In genomic region chr6:136262940-136263339, GRCh38 we compare ENCODE assay signal across 23 cellular contexts. TPM values are rescaled to one million over a fixed set of nuclear protein-coding genes. Genes with fewer than 3 reads are reported as not detected.
A peak's percentile ranks its signal among the peaks of the same experiment; 100 is the strongest.
DNase-seq lines count a peak whose midpoint lies in the region; ATAC-seq, FAIRE-seq and TF ChIP-seq lines count a peak whose summit lies in the region.
"Had no signal": no experiment of that assay in that cellular context is flagged by ENCODE, and none has a peak within 500 bp of the region (broad histone marks: within the 10 kb centered on the region; RNA-seq: fewer than 3 reads in every experiment).

No MANE protein-coding gene starts in this region.

- no peaks in the 10 kb centered on the region for H3K9me3 Mint-ChIP-seq in activated T-cell treated with anti-CD3 and anti-CD28 coated beads, Interleukin-2, amount 50 U/mL, for 24 hours
- H3K9me3 Mint-ChIP-seq in natural killer cell, result no peaks in the 10 kb centered on the region
- no peaks in the 10 kb centered on the region for H3K9me3 Mint-ChIP-seq in natural killer cell treated with Interleukin-12 subunit alpha and Interleukin-12 subunit beta and Interleukin-15 and Interleukin-18, amount 100 ng/mL, for 72 hours
- H3K9me3 Mint-ChIP-seq: CD14-positive monocyte had no signal

- FAIRE-seq in GM12878 (lab: Jason Lieb, UNC) (no peak), urothelium cell line (lab: Jason Lieb, UNC) (peak; percentile 35)
- FAIRE-seq: A204.1, H54, K562 had no signal

- peaks cover 0 to 31% of the 10 kb centered on the region in 2 experiments for H3K36me3 ChIP-seq in GM12878 (ENCODE audit: control insufficient read depth in 2 of 2, insufficient read depth in 2 of 2, low read length in 1 of 2)
- H3K36me3 ChIP-seq in vagina, result peaks cover 5 to 78% of the 10 kb centered on the region in 2 donors
- H3K36me3 ChIP-seq in upper lobe of right lung, result peaks cover 99% of the 10 kb centered on the region

- RAD21 ChIA-PET in GM12878 (lab: Charles Lee; ENCODE audit: unreplicated experiment), result no interaction called here

- in situ Hi-C loops in GM12878 (cut with MboI), result no loop called here

- peaks cover 36% of the 10 kb centered on the region for H3K4me1 Mint-ChIP-seq in activated T-cell treated with anti-CD3 and anti-CD28 coated beads, Interleukin-2, amount 50 U/mL, for 24 hours (ENCODE audit: low read depth)
- peaks cover 28 to 39% of the 10 kb centered on the region in 2 donors for H3K4me1 Mint-ChIP-seq in natural killer cell
- peaks cover 18 to 30% of the 10 kb centered on the region in 2 donors for H3K4me1 Mint-ChIP-seq in natural killer cell treated with Interleukin-12 subunit alpha and Interleukin-12 subunit beta and Interleukin-15 and Interleukin-18, amount 100 ng/mL, for 72 hours (ENCODE audit: low read depth in 2 of 2)
- H3K4me1 Mint-ChIP-seq: B cell had no signal

- no peaks in the 10 kb centered on the region for H3K4me1 ChIP-seq in GM12878 (ENCODE audit: control insufficient read depth, insufficient read depth, low read length)
- no peaks in the 10 kb centered on the region for H3K4me1 ChIP-seq in vagina
- H3K4me1 ChIP-seq in upper lobe of right lung, result no peaks in the 10 kb centered on the region

- no peak for DNase-seq in activated T-cell treated with anti-CD3 and anti-CD28 coated beads, Interleukin-2, amount 50 U/mL, for 24 hours
- DNase-seq in activated T-cell treated with anti-CD3 and anti-CD28 coated beads for 4 hours (no peak), natural killer cell (no peak), GM12878 (ENCODE audit: low read depth, low spot score) (no peak), urothelium cell line (ENCODE audit: low spot score) (no peak), vagina (ENCODE audit: extremely low spot score in 2 of 2) (no peak), upper lobe of right lung (no peak)
- DNase-seq in natural killer cell treated with Interleukin-12 subunit alpha and Interleukin-12 subunit beta and Interleukin-15 and Interleukin-18, amount 100 ng/mL, for 72 hours (ENCODE audit: low spot score), result no peak
- DNase-seq: EL, GF-D8, MG63, NCI-H1436, NCI-H187 treated with DMSO at 0.1 percent for 48 hours, NCI-H2107, NCI-H446 treated with DMSO at 0.1 percent for 48 hours, NCI-H526 treated with DMSO at 0.1 percent for 48 hours, OCI-M1, Right ventricle myocardium superior had no signal

- H3K4me3 Mint-ChIP-seq in activated T-cell treated with anti-CD3 and anti-CD28 coated beads, Interleukin-2, amount 50 U/mL, for 24 hours, result no peak overlapping the region
- H3K4me3 Mint-ChIP-seq in natural killer cell, result no peak overlapping the region
- no peak overlapping the region for H3K4me3 Mint-ChIP-seq in natural killer cell treated with Interleukin-12 subunit alpha and Interleukin-12 subunit beta and Interleukin-15 and Interleukin-18, amount 100 ng/mL, for 72 hours
- H3K4me3 Mint-ChIP-seq: B cell, CD14-positive monocyte had no signal

- no peak overlapping the region for H3K9ac ChIP-seq in GM12878 (ENCODE audit: control insufficient read depth, insufficient read depth, low read length)

- intact Hi-C loops in natural killer cell (cut with micrococcal nuclease) (no loop called here), GM12878 (cut with micrococcal nuclease; ENCODE audit: unreplicated experiment) (no loop called here), vagina (cut with DNase I) (no loop called here), upper lobe of right lung (cut with DNase I) (no loop called here)

- H3K9me3 ChIP-seq in GM12878 (replicated peaks; ENCODE audit: control insufficient read depth, insufficient read depth, low read length), result no peaks in the 10 kb centered on the region
- no peaks in the 10 kb centered on the region for H3K9me3 ChIP-seq in vagina
- no peaks in the 10 kb centered on the region for H3K9me3 ChIP-seq in upper lobe of right lung
- H3K9me3 ChIP-seq: MG63 had no signal

- H3K79me2 ChIP-seq in GM12878 (ENCODE audit: control insufficient read depth, insufficient read depth, low read length), result peaks cover 6% of the 10 kb centered on the region

- no peaks in the 10 kb centered on the region for H3K27me3 ChIP-seq in GM12878 (replicated peaks in 1 of 2; ENCODE audit: control insufficient read depth in 2 of 2, insufficient read depth in 2 of 2, low read length in 1 of 2)
- no peaks in the 10 kb centered on the region for H3K27me3 ChIP-seq in vagina
- no peaks in the 10 kb centered on the region for H3K27me3 ChIP-seq in upper lobe of right lung
- H3K27me3 ChIP-seq: MG63 had no signal

- SMC1A ChIA-PET in GM12878 (lab: Charles Lee; ENCODE audit: uncharacterized antibody, unreplicated experiment), result interaction anchor here (0.9 to 1.5 kb wide), 3 partner anchors 11 to 27 kb away, joined by 3 to 6 read pairs (median 3); partner anchors contain the start of gene BCLAF1

- no peak for TF ChIP-seq CTCF in natural killer cell (IDR thresholded peaks at IDR 0.05)
- no peak for TF ChIP-seq CTCF in GM12878 (IDR thresholded peaks at IDR 0.05 in 2 of 3, conservative IDR thresholded peaks at IDR 0.05 in 1 of 3; ENCODE audit: control insufficient read depth in 2 of 3, extremely low read depth in 1 of 3, insufficient read depth in 1 of 3, low read depth in 3 of 3, low read length in 3 of 3)
- no peak for TF ChIP-seq CTCF in vagina (IDR thresholded peaks at IDR 0.05)
- no peak for TF ChIP-seq CTCF in upper lobe of right lung (IDR thresholded peaks at IDR 0.05)

- H3K27me3 Mint-ChIP-seq in activated T-cell treated with anti-CD3 and anti-CD28 coated beads, Interleukin-2, amount 50 U/mL, for 24 hours, result no peaks in the 10 kb centered on the region
- H3K27me3 Mint-ChIP-seq in natural killer cell (ENCODE audit: low read depth in 2 of 2), result no peaks in the 10 kb centered on the region
- no peaks in the 10 kb centered on the region for H3K27me3 Mint-ChIP-seq in natural killer cell treated with Interleukin-12 subunit alpha and Interleukin-12 subunit beta and Interleukin-15 and Interleukin-18, amount 100 ng/mL, for 72 hours
- H3K27me3 Mint-ChIP-seq: B cell had no signal

- 100% methylated on average over 1 of the region's 1 CpG for WGBS in GM12878 (ENCODE audit: insufficient coverage, insufficient replicate concordance, low lambda C conversion rate, missing lambda C conversion rate)

- ATAC-seq in natural killer cell, result peak in 2 of 3 donors; percentile 22 to 29
- ATAC-seq in natural killer cell treated with Interleukin-12 subunit alpha and Interleukin-12 subunit beta and Interleukin-15 and Interleukin-18, amount 100 ng/mL, for 72 hours, result no peak
- peak; percentile 17; the same call in 1 of the 3 replicates for ATAC-seq in GM12878
- no peak for ATAC-seq in upper lobe of right lung
- ATAC-seq: K562 had no signal

- POLR2A ChIA-PET in GM12878 (lab: Charles Lee), result interaction anchor here (0.7 kb wide), 1 partner anchor 11 kb away, joined by 5 read pairs; no protein-coding TSS in a partner anchor

- H3K4me2 ChIP-seq in GM12878 (ENCODE audit: control insufficient read depth, insufficient read depth), result no peak overlapping the region

- no peak overlapping the region for H2AFZ ChIP-seq in GM12878 (ENCODE audit: control insufficient read depth, low read depth, low read length)

- H3K27ac ChIP-seq in GM12878 (ENCODE audit: control insufficient read depth, insufficient read depth) (no peak overlapping the region), vagina (no peak overlapping the region), upper lobe of right lung (no peak overlapping the region)

- H3K36me3 Mint-ChIP-seq in activated T-cell treated with anti-CD3 and anti-CD28 coated beads, Interleukin-2, amount 50 U/mL, for 24 hours (ENCODE audit: low read depth), result peaks cover 98% of the 10 kb centered on the region
- H3K36me3 Mint-ChIP-seq in natural killer cell, result peaks cover 29% of the 10 kb centered on the region
- peaks cover 33% of the 10 kb centered on the region for H3K36me3 Mint-ChIP-seq in natural killer cell treated with Interleukin-12 subunit alpha and Interleukin-12 subunit beta and Interleukin-15 and Interleukin-18, amount 100 ng/mL, for 72 hours

- TF ChIP-seq POLR2A in GM12878 (IDR thresholded peaks at IDR 0.05; ENCODE audit: low read depth, low read length) (no peak), vagina (IDR thresholded peaks at IDR 0.05) (no peak)

- no TSS peak for BruUV-seq in GM12878 (replicated peaks; lab: Mats Ljungman, UMichigan)

- TF ChIP-seq EP300 in GM12878 (IDR thresholded peaks at IDR 0.05; ENCODE audit: borderline replicate concordance in 1 of 2, control insufficient read depth in 1 of 2, low read depth in 2 of 2, low read length in 2 of 2), result no peak

- no peaks in the 10 kb centered on the region for H4K20me1 ChIP-seq in GM12878 (ENCODE audit: control insufficient read depth, insufficient read depth)

- CTCF ChIA-PET in GM12878 (lab: Yijun Ruan, JAX), result interaction anchor here (1.1 to 2.0 kb wide), 4 partner anchors 9 to 13 kb away, joined by 5 to 6 read pairs (median 5); partner anchors contain the start of gene MTFR2

- no peak for TF ChIP-seq RAD21 in GM12878 (IDR thresholded peaks at IDR 0.05; ENCODE audit: insufficient read depth, low read depth, low read length)

- H3K27ac Mint-ChIP-seq in activated T-cell treated with anti-CD3 and anti-CD28 coated beads, Interleukin-2, amount 50 U/mL, for 24 hours, result peak overlapping the region; percentile 68
- H3K27ac Mint-ChIP-seq in natural killer cell, result peak overlapping the region; percentile 28 to 53
- H3K27ac Mint-ChIP-seq in natural killer cell treated with Interleukin-12 subunit alpha and Interleukin-12 subunit beta and Interleukin-15 and Interleukin-18, amount 100 ng/mL, for 72 hours, result peak overlapping the region in 1 of 2 donors; percentile 3
- H3K27ac Mint-ChIP-seq: B cell had no signal

- H3K4me3 ChIP-seq in GM12878 (no peak overlapping the region), vagina (no peak overlapping the region), upper lobe of right lung (no peak overlapping the region)
- H3K4me3 ChIP-seq: K562, MG63 had no signal

RNA-seq across cellular contexts. Expression of gene MTFR2, which starts 12.8 kb away (rescaled TPM):
- total RNA-seq in natural killer cell (1 to 10 TPM; 1.7 to 2.1 (median 2.0) TPM), GM12878 (2014; rRNA removed) (7.3 and 9.3 TPM in 2 replicates), GM12878 (2014; rRNA removed; fragmentation: Illumina TruSeq; extraction: Trizol) (13.3 and 13.7 TPM in 2 replicates), GM12878 (2021) (13.6 and 17.6 TPM in 2 replicates), vagina (1.2 TPM), upper lobe of right lung (1.4 TPM)
- 10 to 100 TPM; 14.9 to 26.1 TPM for total RNA-seq in natural killer cell treated with Interleukin-12 subunit alpha and Interleukin-12 subunit beta and Interleukin-15 and Interleukin-18, amount 100 ng/mL, for 72 hours
- 20.1 and 20.2 TPM in 2 replicates for total RNA-seq in GM12878 (2013; cell fraction: nucleolus; rRNA removed)
- polyA plus RNA-seq in GM12878 (2011; ENCODE audit: low read depth), result 8.0 TPM
- polyA plus RNA-seq in GM12878 (2011; rRNA removed) (31.0 and 40.6 TPM in 2 replicates), GM12878 (2014; fragmentation: Illumina TruSeq; extraction: Trizol) (33.5 and 46.2 TPM in 2 replicates), GM12878 (2014; fragmentation: Nextera tagmentation; extraction: Ambion mirVana) (10 to 100 TPM; 24.6 to 26.9 TPM), GM12878 (2014; rRNA removed) (16.8 and 20.8 TPM in 2 replicates), GM12878 (2016; fragmentation: Nextera tagmentation; extraction: Ambion mirVana) (10 to 100 TPM; 25.9 to 29.2 TPM)
- 23.1 and 27.0 TPM in 2 replicates for polyA plus RNA-seq in GM12878 (2011; cell fraction: cytosol; rRNA removed)
- polyA plus RNA-seq in GM12878 (2011; cell fraction: nucleus; rRNA removed), result 20.9 and 22.5 TPM in 2 replicates
- 10.1 and 10.8 TPM in 2 replicates for polyA plus RNA-seq in GM12878 (2012)
- 22.4 and 25.4 TPM in 2 replicates for polyA minus RNA-seq in GM12878 (2011; rRNA and poly(A)+ RNA removed)
- polyA minus RNA-seq in GM12878 (2011; cell fraction: cytosol; rRNA and poly(A)+ RNA removed), result 5.4 and 6.4 TPM in 2 replicates
- 14.5 and 30.1 TPM in 2 replicates for polyA minus RNA-seq in GM12878 (2011; cell fraction: nucleus; rRNA and poly(A)+ RNA removed)

RNA-seq across cellular contexts. Expression of gene BCLAF1, which starts 26.7 kb away (rescaled TPM):
- total RNA-seq in natural killer cell (100 to 1,000 TPM; 391 to 582 (median 465) TPM), GM12878 (2014; rRNA removed) (94.1 and 115 TPM in 2 replicates), GM12878 (2014; rRNA removed; fragmentation: Illumina TruSeq; extraction: Trizol) (219 TPM in 2 replicates), GM12878 (2021) (139 and 154 TPM in 2 replicates), vagina (97.0 TPM), upper lobe of right lung (122 TPM)
- total RNA-seq in natural killer cell treated with Interleukin-12 subunit alpha and Interleukin-12 subunit beta and Interleukin-15 and Interleukin-18, amount 100 ng/mL, for 72 hours, result 100 to 1,000 TPM; 200 to 203 TPM
- total RNA-seq in GM12878 (2013; cell fraction: nucleolus; rRNA removed), result 432 and 455 TPM in 2 replicates
- polyA plus RNA-seq in GM12878 (2011; ENCODE audit: low read depth), result 30.6 TPM
- polyA plus RNA-seq in GM12878 (2011; rRNA removed) (111 and 160 TPM in 2 replicates), GM12878 (2014; fragmentation: Illumina TruSeq; extraction: Trizol) (223 and 237 TPM in 2 replicates), GM12878 (2014; fragmentation: Nextera tagmentation; extraction: Ambion mirVana) (10 to 100 TPM; 56.0 to 62.1 TPM), GM12878 (2014; rRNA removed) (77.0 and 87.9 TPM in 2 replicates), GM12878 (2016; fragmentation: Nextera tagmentation; extraction: Ambion mirVana) (100 to 1,000 TPM; 117 to 122 TPM)
- polyA plus RNA-seq in GM12878 (2011; cell fraction: cytosol; rRNA removed), result 37.2 and 38.3 TPM in 2 replicates
- 128 and 129 TPM in 2 replicates for polyA plus RNA-seq in GM12878 (2011; cell fraction: nucleus; rRNA removed)
- polyA plus RNA-seq in GM12878 (2012), result 45.4 and 59.9 TPM in 2 replicates
- 115 and 161 TPM in 2 replicates for polyA minus RNA-seq in GM12878 (2011; rRNA and poly(A)+ RNA removed)
- polyA minus RNA-seq in GM12878 (2011; cell fraction: cytosol; rRNA and poly(A)+ RNA removed), result 50.0 and 64.0 TPM in 2 replicates
- polyA minus RNA-seq in GM12878 (2011; cell fraction: nucleus; rRNA and poly(A)+ RNA removed), result 129 and 170 TPM in 2 replicates

Comparison
In these comparisons a context has a peak if more than half of its experiments do, and no peak if none do; other contexts are left out.
1. ATAC-seq: peak in natural killer cell (2 of 3) and GM12878 (single experiment); none in natural killer cell treated with Interleukin-12 subunit alpha and Interleukin-12 subunit beta and Interleukin-15 and Interleukin-18, amount 100 ng/mL, for 72 hours (0 of 2) and upper lobe of right lung (single experiment).